ENCODE assay signal across 2 cellular contexts in the genomic region with DNA sequence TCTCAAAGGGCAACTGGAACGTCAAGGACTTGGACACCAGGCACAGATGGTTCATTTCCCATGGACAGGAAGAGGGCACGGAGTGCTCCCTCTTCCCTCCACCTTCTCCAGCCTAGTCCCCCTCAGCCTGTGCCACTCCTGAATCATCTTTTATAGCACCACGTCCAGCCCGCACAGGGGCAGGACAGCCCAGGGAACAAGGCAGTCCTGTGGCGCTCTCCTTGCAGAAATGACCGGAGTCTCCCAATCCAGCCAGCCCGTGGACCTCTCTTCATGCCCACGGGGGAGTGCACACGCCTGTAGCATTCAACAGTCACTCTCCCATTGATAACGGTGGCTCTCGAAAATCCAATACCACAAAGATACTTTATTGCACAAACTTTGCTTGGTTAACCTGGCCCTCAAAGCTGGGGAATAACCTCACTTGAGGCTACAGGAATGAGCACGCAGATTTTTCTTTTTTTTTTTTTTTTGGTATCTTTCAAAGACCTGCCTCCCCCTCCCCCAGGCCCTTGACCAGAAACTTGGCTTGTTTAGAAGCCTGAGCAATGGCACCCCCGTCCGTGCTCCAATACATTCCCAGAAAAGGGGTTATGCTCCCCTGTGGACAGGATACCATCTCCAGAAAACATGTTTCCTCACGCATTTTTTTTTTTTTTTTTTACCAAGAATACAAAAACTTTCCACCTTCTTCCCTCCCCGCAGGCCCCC.
TF ChIP-seq lines count a peak whose summit lies in the region.

No MANE protein-coding gene starts in this region.

TF ChIP-seq in SK-N-SH, 30 proteins besides CTCF, POLR2A, EP300 and RAD21 (continued from another document):
- TF ChIP-seq, protein P1, sequence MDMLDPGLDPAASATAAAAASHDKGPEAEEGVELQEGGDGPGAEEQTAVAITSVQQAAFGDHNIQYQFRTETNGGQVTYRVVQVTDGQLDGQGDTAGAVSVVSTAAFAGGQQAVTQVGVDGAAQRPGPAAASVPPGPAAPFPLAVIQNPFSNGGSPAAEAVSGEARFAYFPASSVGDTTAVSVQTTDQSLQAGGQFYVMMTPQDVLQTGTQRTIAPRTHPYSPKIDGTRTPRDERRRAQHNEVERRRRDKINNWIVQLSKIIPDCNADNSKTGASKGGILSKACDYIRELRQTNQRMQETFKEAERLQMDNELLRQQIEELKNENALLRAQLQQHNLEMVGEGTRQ (IDR thresholded peaks at IDR 0.05; ENCODE audit: borderline replicate concordance, low read depth, low read length): no peak
- TF ChIP-seq NFIC (IDR thresholded peaks at IDR 0.05; ENCODE audit: borderline replicate concordance) (no peak), EZH2phosphoT487 (IDR thresholded peaks at IDR 0.05; ENCODE audit: borderline replicate concordance, low read depth) (no peak), MXI1 (IDR thresholded peaks at IDR 0.05; ENCODE audit: low read depth, low read length) (no peak), RCOR1 (IDR thresholded peaks at IDR 0.05; ENCODE audit: low read length) (no peak), SMC3 (IDR thresholded peaks at IDR 0.05; ENCODE audit: low read depth, low read length) (no peak), RFX5 (IDR thresholded peaks at IDR 0.05; ENCODE audit: low read length) (no peak), POLR2AphosphoS5 (IDR thresholded peaks at IDR 0.05; ENCODE audit: low read depth, low read length) (no peak), TCF12 (IDR thresholded peaks at IDR 0.05) (no peak), YY1 (IDR thresholded peaks at IDR 0.05; ENCODE audit: low read depth) (no peak), TAF1 (IDR thresholded peaks at IDR 0.05; ENCODE audit: borderline replicate concordance, low read depth, low read length) (no peak), GABPA (IDR thresholded peaks at IDR 0.05; ENCODE audit: low read depth) (no peak), ELF1 (IDR thresholded peaks at IDR 0.05) (no peak)
- TF ChIP-seq, protein P2, sequence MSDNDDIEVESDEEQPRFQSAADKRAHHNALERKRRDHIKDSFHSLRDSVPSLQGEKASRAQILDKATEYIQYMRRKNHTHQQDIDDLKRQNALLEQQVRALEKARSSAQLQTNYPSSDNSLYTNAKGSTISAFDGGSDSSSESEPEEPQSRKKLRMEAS (IDR thresholded peaks at IDR 0.05; ENCODE audit: low read depth): no peak
- TF ChIP-seq, protein P3, sequence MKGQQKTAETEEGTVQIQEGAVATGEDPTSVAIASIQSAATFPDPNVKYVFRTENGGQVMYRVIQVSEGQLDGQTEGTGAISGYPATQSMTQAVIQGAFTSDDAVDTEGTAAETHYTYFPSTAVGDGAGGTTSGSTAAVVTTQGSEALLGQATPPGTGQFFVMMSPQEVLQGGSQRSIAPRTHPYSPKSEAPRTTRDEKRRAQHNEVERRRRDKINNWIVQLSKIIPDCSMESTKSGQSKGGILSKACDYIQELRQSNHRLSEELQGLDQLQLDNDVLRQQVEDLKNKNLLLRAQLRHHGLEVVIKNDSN (IDR thresholded peaks at IDR 0.05; ENCODE audit: borderline replicate concordance, low read depth): no peak
- TF ChIP-seq, protein P4, sequence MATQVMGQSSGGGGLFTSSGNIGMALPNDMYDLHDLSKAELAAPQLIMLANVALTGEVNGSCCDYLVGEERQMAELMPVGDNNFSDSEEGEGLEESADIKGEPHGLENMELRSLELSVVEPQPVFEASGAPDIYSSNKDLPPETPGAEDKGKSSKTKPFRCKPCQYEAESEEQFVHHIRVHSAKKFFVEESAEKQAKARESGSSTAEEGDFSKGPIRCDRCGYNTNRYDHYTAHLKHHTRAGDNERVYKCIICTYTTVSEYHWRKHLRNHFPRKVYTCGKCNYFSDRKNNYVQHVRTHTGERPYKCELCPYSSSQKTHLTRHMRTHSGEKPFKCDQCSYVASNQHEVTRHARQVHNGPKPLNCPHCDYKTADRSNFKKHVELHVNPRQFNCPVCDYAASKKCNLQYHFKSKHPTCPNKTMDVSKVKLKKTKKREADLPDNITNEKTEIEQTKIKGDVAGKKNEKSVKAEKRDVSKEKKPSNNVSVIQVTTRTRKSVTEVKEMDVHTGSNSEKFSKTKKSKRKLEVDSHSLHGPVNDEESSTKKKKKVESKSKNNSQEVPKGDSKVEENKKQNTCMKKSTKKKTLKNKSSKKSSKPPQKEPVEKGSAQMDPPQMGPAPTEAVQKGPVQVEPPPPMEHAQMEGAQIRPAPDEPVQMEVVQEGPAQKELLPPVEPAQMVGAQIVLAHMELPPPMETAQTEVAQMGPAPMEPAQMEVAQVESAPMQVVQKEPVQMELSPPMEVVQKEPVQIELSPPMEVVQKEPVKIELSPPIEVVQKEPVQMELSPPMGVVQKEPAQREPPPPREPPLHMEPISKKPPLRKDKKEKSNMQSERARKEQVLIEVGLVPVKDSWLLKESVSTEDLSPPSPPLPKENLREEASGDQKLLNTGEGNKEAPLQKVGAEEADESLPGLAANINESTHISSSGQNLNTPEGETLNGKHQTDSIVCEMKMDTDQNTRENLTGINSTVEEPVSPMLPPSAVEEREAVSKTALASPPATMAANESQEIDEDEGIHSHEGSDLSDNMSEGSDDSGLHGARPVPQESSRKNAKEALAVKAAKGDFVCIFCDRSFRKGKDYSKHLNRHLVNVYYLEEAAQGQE (IDR thresholded peaks at IDR 0.05; ENCODE audit: low read depth, low read length): no peak

TF ChIP-seq in SK-N-SH treated with all-trans-retinoic acid at 6 μM for 48 hours, 23 proteins besides CTCF, POLR2A, EP300 and RAD21 (continued from another document):
- TF ChIP-seq, protein P5, sequence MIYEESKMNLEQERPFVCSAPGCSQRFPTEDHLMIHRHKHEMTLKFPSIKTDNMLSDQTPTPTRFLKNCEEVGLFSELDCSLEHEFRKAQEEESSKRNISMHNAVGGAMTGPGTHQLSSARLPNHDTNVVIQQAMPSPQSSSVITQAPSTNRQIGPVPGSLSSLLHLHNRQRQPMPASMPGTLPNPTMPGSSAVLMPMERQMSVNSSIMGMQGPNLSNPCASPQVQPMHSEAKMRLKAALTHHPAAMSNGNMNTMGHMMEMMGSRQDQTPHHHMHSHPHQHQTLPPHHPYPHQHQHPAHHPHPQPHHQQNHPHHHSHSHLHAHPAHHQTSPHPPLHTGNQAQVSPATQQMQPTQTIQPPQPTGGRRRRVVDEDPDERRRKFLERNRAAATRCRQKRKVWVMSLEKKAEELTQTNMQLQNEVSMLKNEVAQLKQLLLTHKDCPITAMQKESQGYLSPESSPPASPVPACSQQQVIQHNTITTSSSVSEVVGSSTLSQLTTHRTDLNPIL (CRISPR knock-in tag; IDR thresholded peaks at IDR 0.05; ENCODE audit: low read depth): no peak
- TF ChIP-seq ZFP3 (CRISPR knock-in tag; IDR thresholded peaks at IDR 0.05): no peak
- no peak for TF ChIP-seq SNAI2 (CRISPR knock-in tag; IDR thresholded peaks at IDR 0.05)
- TF ChIP-seq PPARA (CRISPR knock-in tag; IDR thresholded peaks at IDR 0.05; ENCODE audit: borderline replicate concordance): no peak
- TF ChIP-seq, protein P6, sequence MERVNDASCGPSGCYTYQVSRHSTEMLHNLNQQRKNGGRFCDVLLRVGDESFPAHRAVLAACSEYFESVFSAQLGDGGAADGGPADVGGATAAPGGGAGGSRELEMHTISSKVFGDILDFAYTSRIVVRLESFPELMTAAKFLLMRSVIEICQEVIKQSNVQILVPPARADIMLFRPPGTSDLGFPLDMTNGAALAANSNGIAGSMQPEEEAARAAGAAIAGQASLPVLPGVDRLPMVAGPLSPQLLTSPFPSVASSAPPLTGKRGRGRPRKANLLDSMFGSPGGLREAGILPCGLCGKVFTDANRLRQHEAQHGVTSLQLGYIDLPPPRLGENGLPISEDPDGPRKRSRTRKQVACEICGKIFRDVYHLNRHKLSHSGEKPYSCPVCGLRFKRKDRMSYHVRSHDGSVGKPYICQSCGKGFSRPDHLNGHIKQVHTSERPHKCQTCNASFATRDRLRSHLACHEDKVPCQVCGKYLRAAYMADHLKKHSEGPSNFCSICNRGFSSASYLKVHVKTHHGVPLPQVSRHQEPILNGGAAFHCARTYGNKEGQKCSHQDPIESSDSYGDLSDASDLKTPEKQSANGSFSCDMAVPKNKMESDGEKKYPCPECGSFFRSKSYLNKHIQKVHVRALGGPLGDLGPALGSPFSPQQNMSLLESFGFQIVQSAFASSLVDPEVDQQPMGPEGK (CRISPR knock-in tag; IDR thresholded peaks at IDR 0.05; ENCODE audit: borderline replicate concordance): no peak
- TF ChIP-seq ESRRG (CRISPR knock-in tag; IDR thresholded peaks at IDR 0.05): no peak
- TF ChIP-seq ZFP30 (CRISPR knock-in tag; IDR thresholded peaks at IDR 0.05): no peak
- no peak for TF ChIP-seq OSR1 (CRISPR knock-in tag; IDR thresholded peaks at IDR 0.05)
- TF ChIP-seq, protein P7, sequence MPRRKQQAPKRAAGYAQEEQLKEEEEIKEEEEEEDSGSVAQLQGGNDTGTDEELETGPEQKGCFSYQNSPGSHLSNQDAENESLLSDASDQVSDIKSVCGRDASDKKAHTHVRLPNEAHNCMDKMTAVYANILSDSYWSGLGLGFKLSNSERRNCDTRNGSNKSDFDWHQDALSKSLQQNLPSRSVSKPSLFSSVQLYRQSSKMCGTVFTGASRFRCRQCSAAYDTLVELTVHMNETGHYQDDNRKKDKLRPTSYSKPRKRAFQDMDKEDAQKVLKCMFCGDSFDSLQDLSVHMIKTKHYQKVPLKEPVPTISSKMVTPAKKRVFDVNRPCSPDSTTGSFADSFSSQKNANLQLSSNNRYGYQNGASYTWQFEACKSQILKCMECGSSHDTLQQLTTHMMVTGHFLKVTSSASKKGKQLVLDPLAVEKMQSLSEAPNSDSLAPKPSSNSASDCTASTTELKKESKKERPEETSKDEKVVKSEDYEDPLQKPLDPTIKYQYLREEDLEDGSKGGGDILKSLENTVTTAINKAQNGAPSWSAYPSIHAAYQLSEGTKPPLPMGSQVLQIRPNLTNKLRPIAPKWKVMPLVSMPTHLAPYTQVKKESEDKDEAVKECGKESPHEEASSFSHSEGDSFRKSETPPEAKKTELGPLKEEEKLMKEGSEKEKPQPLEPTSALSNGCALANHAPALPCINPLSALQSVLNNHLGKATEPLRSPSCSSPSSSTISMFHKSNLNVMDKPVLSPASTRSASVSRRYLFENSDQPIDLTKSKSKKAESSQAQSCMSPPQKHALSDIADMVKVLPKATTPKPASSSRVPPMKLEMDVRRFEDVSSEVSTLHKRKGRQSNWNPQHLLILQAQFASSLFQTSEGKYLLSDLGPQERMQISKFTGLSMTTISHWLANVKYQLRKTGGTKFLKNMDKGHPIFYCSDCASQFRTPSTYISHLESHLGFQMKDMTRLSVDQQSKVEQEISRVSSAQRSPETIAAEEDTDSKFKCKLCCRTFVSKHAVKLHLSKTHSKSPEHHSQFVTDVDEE (CRISPR knock-in tag; IDR thresholded peaks at IDR 0.05): no peak
- TF ChIP-seq TCF4 (CRISPR knock-in tag; IDR thresholded peaks at IDR 0.05; ENCODE audit: borderline replicate concordance): no peak
